Comparison of ENCODE assay signal across 9 cellular contexts in the genomic region with DNA sequence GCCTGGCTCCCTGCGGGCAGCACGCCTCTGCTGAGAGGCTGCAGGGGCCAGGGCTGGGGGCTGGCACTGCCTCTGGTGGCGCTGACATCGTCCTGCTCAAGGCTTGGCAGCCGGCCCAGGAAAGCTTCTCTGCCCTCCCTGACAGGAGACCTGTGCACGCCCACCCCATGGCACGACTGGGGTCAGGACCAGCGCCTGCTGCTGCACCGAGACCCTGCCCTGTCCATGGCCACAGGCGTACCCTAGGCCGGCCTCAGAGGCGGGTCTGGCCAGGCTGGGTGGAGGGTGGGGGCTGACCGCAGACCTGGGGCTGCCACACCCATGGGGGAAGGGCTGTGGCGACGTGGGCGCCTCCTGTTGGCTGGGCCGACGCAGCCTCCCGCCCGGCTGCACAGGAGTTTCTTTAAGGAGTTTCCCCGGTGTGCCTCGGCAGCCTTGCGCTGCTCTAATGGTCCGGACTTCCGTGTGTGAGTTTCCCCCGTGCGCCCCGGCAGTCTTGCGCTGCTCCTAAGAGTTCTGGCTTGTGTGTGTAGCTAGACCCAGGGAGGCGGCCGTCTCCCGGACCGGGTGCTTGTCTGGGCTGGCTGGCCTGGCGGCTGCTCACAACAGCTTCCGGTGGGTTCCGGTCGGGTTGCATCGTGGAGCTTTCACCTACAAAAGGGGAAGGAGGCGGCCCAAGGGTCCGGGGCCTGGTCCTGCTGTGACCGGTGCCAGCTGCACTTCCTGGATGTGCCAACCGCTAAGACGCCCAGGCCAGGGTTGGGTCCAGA. TPM values are rescaled to one million over a fixed set of nuclear protein-coding genes. Genes with fewer than 3 reads are reported as not detected.
DNase-seq lines count a peak whose midpoint lies in the region; FAIRE-seq and TF ChIP-seq lines count a peak whose summit lies in the region.
"Had no signal": no experiment of that assay in that cellular context is flagged by ENCODE, and none has a peak within 500 bp of the region (broad histone marks: within the 10 kb centered on the region; RNA-seq: fewer than 3 reads in every experiment).

No MANE protein-coding gene starts in this region.

- H3K27ac ChIP-seq in BLaER1 (peak overlapping the region; percentile 99), astrocyte (ENCODE audit: low read depth, low read length) (no peak overlapping the region)
- H3K27ac ChIP-seq: SK-N-MC had no signal

- DNase-seq in GM19238 (ENCODE audit: insufficient read length, low spot score) = peak; percentile 86
- DNase-seq in HUDEP-2 (lab: John Stamatoyannopoulos, UW; ENCODE audit: unreplicated experiment in 76 of 76) = peak in 75 of 76 experiments; percentile 23 to 95 (median 82)
- DNase-seq in T-helper 2 cell treated with Interferon-gamma antibody and Interleukin-4, amounts not matched to agents 5 μg/mL and 100 μg/mL, for 36 hours (ENCODE audit: low spot score) = peak; percentile 82
- peak; percentile 32 for DNase-seq in astrocyte (ENCODE audit: low read depth)
- DNase-seq in iPS-NIHi11 (ENCODE audit: low spot score) = peak; percentile 84
- DNase-seq in stimulated activated CD4-positive, alpha-beta T cell treated with anti-CD3 and anti-CD28 coated beads, Interleukin-15, amount 100 ng/mL, for 48 hours (ENCODE audit: low read depth in 2 of 2) = peak; percentile 58 to 67
- no peak for DNase-seq in NCI-H2107 treated with DMSO at 0.1 percent for 48 hours (lab: John Stamatoyannopoulos, UW; ENCODE audit: unreplicated experiment)

- TF ChIP-seq CTCF in astrocyte (IDR thresholded peaks at IDR 0.05; ENCODE audit: insufficient read depth, low read depth, low read length) = no peak

- H3K4me2 ChIP-seq in BLaER1 (peak overlapping the region; percentile 98), astrocyte (ENCODE audit: low read length) (peak overlapping the region; percentile 69)

- H2AFZ ChIP-seq in astrocyte (ENCODE audit: low read depth, low read length) = peak overlapping the region; percentile 41

- no peaks in the 10 kb centered on the region for H3K9me3 ChIP-seq in BLaER1
- H3K9me3 ChIP-seq in astrocyte (ENCODE audit: insufficient read depth, low read depth, low read length) = no peaks in the 10 kb centered on the region

- peaks cover 17% of the 10 kb centered on the region for H3K36me3 Mint-ChIP-seq in T-helper 2 cell treated with Interferon-gamma antibody and Interleukin-4, amounts not matched to agents 5 μg/mL and 100 μg/mL, for 36 hours (ENCODE audit: low read depth)
- H3K36me3 Mint-ChIP-seq in astrocyte (ENCODE audit: low read depth, unreplicated experiment) = peaks cover 3% of the 10 kb centered on the region

- H3K4me3 ChIP-seq in BLaER1 (peak overlapping the region; percentile 99), astrocyte (ENCODE audit: insufficient read depth, low read depth, low read length) (peak overlapping the region; percentile 10)
- H3K4me3 ChIP-seq: SK-N-MC had no signal

- peaks cover 66% of the 10 kb centered on the region for H3K79me2 ChIP-seq in astrocyte (ENCODE audit: insufficient read depth, low read length)

- peak overlapping the region; percentile 100 for H3K27ac Mint-ChIP-seq in T-helper 2 cell treated with Interferon-gamma antibody and Interleukin-4, amounts not matched to agents 5 μg/mL and 100 μg/mL, for 36 hours
- H3K27ac Mint-ChIP-seq in astrocyte (ENCODE audit: unreplicated experiment) = peak overlapping the region; percentile 34

- H3K36me3 ChIP-seq in BLaER1 (peaks cover 29% of the 10 kb centered on the region), astrocyte (ENCODE audit: insufficient read depth, low read length) (no peaks in the 10 kb centered on the region)

- no peaks in the 10 kb centered on the region for H3K27me3 Mint-ChIP-seq in T-helper 2 cell treated with Interferon-gamma antibody and Interleukin-4, amounts not matched to agents 5 μg/mL and 100 μg/mL, for 36 hours (ENCODE audit: low read depth)
- H3K27me3 Mint-ChIP-seq in astrocyte (ENCODE audit: low read depth, unreplicated experiment) = no peaks in the 10 kb centered on the region

- H3K9ac ChIP-seq in BLaER1 = peak overlapping the region; percentile 99
- H3K9ac ChIP-seq in astrocyte (ENCODE audit: low read length) = peak overlapping the region; percentile 18

- H3K4me1 Mint-ChIP-seq in T-helper 2 cell treated with Interferon-gamma antibody and Interleukin-4, amounts not matched to agents 5 μg/mL and 100 μg/mL, for 36 hours (ENCODE audit: low read depth) = peaks cover 32% of the 10 kb centered on the region
- H3K4me1 Mint-ChIP-seq in astrocyte (ENCODE audit: low read depth, unreplicated experiment) = peaks cover 8% of the 10 kb centered on the region

- peak overlapping the region; percentile 97 for H3K4me3 Mint-ChIP-seq in T-helper 2 cell treated with Interferon-gamma antibody and Interleukin-4, amounts not matched to agents 5 μg/mL and 100 μg/mL, for 36 hours
- no peak overlapping the region for H3K4me3 Mint-ChIP-seq in astrocyte (ENCODE audit: unreplicated experiment)

- H3K9me3 Mint-ChIP-seq in T-helper 2 cell treated with Interferon-gamma antibody and Interleukin-4, amounts not matched to agents 5 μg/mL and 100 μg/mL, for 36 hours = no peaks in the 10 kb centered on the region
- no peaks in the 10 kb centered on the region for H3K9me3 Mint-ChIP-seq in astrocyte (ENCODE audit: unreplicated experiment)

- H3K4me1 ChIP-seq in BLaER1 = peaks cover 84% of the 10 kb centered on the region
- H3K4me1 ChIP-seq in astrocyte (ENCODE audit: insufficient read depth, low read length) = peaks cover 22% of the 10 kb centered on the region

- H3K27me3 ChIP-seq in BLaER1 (peaks cover under 1% of the 10 kb centered on the region; the same call in 1 of the 2 replicates), astrocyte (ENCODE audit: insufficient read depth, low read length) (no peaks in the 10 kb centered on the region)

- FAIRE-seq in astrocyte (lab: Jason Lieb, UNC) = no peak

- H4K20me1 ChIP-seq in BLaER1 (peaks cover 48% of the 10 kb centered on the region), astrocyte (ENCODE audit: insufficient read depth, low read length) (peaks cover 64% of the 10 kb centered on the region)

RNA-seq across cellular contexts. Expression of a gene that starts 4.7 kb away (rescaled TPM):
- 34.0 and 35.7 TPM in 2 replicates for total RNA-seq in astrocyte

RNA-seq across cellular contexts. Expression of a gene that starts 10.4 kb away (rescaled TPM):
- 16.9 and 18.5 TPM in 2 replicates for total RNA-seq in astrocyte

RNA-seq across cellular contexts. Expression of a gene that starts 19.8 kb away (rescaled TPM):
- 2.3 and 2.8 TPM in 2 replicates for total RNA-seq in astrocyte

RNA-seq across cellular contexts. Expression of a gene that starts 54.5 kb away (rescaled TPM):
- total RNA-seq in astrocyte = 25.4 and 26.3 TPM in 2 replicates
